Comparison of ENCODE assay signal across 8 cellular contexts in the genomic region with DNA sequence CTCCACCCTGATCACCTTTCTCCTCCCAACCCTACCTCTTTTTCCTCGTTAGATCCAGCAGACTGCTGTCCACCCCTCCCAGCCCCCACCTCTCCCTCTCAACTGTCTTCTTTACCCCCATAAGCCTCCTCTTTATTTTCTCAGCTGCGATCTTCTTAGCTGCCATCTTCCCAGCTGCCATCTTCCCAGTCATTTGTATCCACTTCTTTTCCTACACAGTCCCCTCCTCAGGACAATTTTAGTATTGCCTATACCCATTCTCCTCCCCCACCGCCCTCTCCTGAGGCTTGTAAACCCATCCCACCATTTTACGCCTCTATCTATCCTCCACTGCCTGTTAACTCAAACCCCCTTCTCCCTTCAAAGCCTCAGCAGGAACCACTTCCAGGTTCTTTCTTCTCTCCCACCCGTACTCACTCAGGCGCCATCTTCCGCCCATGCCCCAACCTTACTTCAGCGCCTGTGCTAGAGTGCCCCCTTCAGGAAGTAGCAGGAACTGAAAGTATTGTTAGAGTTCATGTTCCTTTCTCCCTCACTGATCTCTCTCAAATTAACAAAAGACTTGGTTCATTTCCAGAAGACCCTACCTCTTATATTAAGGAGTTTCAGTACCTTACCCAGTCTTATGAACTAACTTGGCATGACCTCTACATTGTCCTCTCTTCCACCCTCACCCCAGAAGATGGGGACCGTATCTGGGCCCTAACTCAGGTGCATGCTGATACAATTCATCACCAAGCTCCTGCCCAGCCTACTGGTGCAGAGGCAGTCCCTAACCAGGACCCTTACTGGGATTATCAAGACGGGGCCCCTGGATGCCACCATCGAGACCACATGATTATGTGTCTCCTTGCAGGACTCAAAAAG.
DNase-seq lines count a peak whose midpoint lies in the region; ATAC-seq, FAIRE-seq and TF ChIP-seq lines count a peak whose summit lies in the region.

No MANE protein-coding gene starts in this region.

- peaks cover 30% of the 10 kb centered on the region for H3K9me3 Mint-ChIP-seq in activated naive CD4-positive, alpha-beta T cell treated with anti-CD3 and anti-CD28 coated beads, Interleukin-2, amount 10 ng/mL, durations not matched to agents 7 days and 5 days

- H3K36me3 Mint-ChIP-seq in activated naive CD4-positive, alpha-beta T cell treated with anti-CD3 and anti-CD28 coated beads, Interleukin-2, amount 10 ng/mL, durations not matched to agents 7 days and 5 days, result no peaks in the 10 kb centered on the region

- no peaks in the 10 kb centered on the region for H3K4me1 ChIP-seq in upper lobe of left lung

- H3K4me1 Mint-ChIP-seq in activated naive CD4-positive, alpha-beta T cell treated with anti-CD3 and anti-CD28 coated beads, Interleukin-2, amount 10 ng/mL, durations not matched to agents 7 days and 5 days, result no peaks in the 10 kb centered on the region

- H3K27me3 ChIP-seq in upper lobe of left lung, result no peaks in the 10 kb centered on the region

- TF ChIP-seq CTCF in lower leg skin (IDR thresholded peaks at IDR 0.05) (no peak), upper lobe of left lung (IDR thresholded peaks at IDR 0.05) (peak in 2 of 6 experiments; percentile 36 to 43)

- peak; percentile 34 for DNase-seq in activated naive CD4-positive, alpha-beta T cell treated with anti-CD3 and anti-CD28 coated beads, Interleukin-2, amount 10 ng/mL, durations not matched to agents 7 days and 5 days
- DNase-seq in activated naive CD4-positive, alpha-beta T cell treated with Interleukin-2 at 50 U/mL for 16 hours, result no peak
- DNase-seq in NCI-H146 (lab: John Stamatoyannopoulos, UW) (peak; percentile 46), dermis microvascular lymphatic vessel endothelial cell (ENCODE audit: low read depth in 2 of 2) (peak; percentile 0 to 41), GM12891 (ENCODE audit: insufficient read length, low spot score) (no peak), lower leg skin (ENCODE audit: low spot score in 2 of 2) (no peak), upper lobe of left lung (no peak)
- DNase-seq in stimulated activated naive CD8-positive, alpha-beta T cell treated with anti-CD3 and anti-CD28 coated beads, Interleukin-15, Interleukin-2, amounts not matched to agents 100 U/mL and 50 U/mL, for 24 hours, result peak; percentile 19

- H3K9me3 ChIP-seq in upper lobe of left lung, result peaks cover 0 to 20% (median 7%) of the 10 kb centered on the region in 4 donors

- no peak overlapping the region for H3K27ac ChIP-seq in upper lobe of left lung

- 83 to 84% methylated on average over 11 of the region's 11 CpGs for WGBS in lower leg skin, 2 donors
- 72 to 78% methylated on average over 11 of the region's 11 CpGs for WGBS in upper lobe of left lung, 2 donors

- FAIRE-seq in GM12891 (lab: Jason Lieb, UNC), result no peak

- H3K27me3 Mint-ChIP-seq in activated naive CD4-positive, alpha-beta T cell treated with anti-CD3 and anti-CD28 coated beads, Interleukin-2, amount 10 ng/mL, durations not matched to agents 7 days and 5 days, result no peaks in the 10 kb centered on the region

- H3K4me3 ChIP-seq in lower leg skin (ENCODE audit: low read depth, poor library complexity, severe bottlenecking) (no peak overlapping the region), upper lobe of left lung (no peak overlapping the region)

- no peak overlapping the region for H3K27ac Mint-ChIP-seq in activated naive CD4-positive, alpha-beta T cell treated with anti-CD3 and anti-CD28 coated beads, Interleukin-2, amount 10 ng/mL, durations not matched to agents 7 days and 5 days

- H3K36me3 ChIP-seq in upper lobe of left lung, result no peaks in the 10 kb centered on the region

- TF ChIP-seq EP300 in upper lobe of left lung (IDR thresholded peaks at IDR 0.05), result no peak

- CTCF ChIA-PET in activated naive CD4-positive, alpha-beta T cell treated with anti-CD3 and anti-CD28 coated beads, Interleukin-2, amount 10 ng/mL, durations not matched to agents 7 days and 5 days (lab: Charles Lee), result interaction anchor here (0.6 to 2.5 kb wide), 3 partner anchors 29 to 860 kb away, joined by 3 to 7 read pairs (median 3); no protein-coding TSS in a partner anchor

- ATAC-seq in stimulated activated naive CD8-positive, alpha-beta T cell treated with anti-CD3 and anti-CD28 coated beads, Interleukin-15, Interleukin-2, amounts not matched to agents 100 U/mL and 50 U/mL, for 24 hours, result no peak
- no peak for ATAC-seq in upper lobe of left lung (ENCODE audit: low FRiP score in 2 of 2)

- no peak overlapping the region for H3K4me3 Mint-ChIP-seq in activated naive CD4-positive, alpha-beta T cell treated with anti-CD3 and anti-CD28 coated beads, Interleukin-2, amount 10 ng/mL, durations not matched to agents 7 days and 5 days

- intact Hi-C loops in lower leg skin (cut with DNase I; ENCODE audit: low total_unique reads), result no loop called here

- TF ChIP-seq POLR2A in GM12891 (IDR thresholded peaks at IDR 0.05; ENCODE audit: low read depth, low read length) (no peak), lower leg skin (IDR thresholded peaks at IDR 0.05) (no peak), upper lobe of left lung (IDR thresholded peaks at IDR 0.05) (no peak)

TF ChIP-seq in GM12891, 5 proteins besides CTCF, POLR2A, EP300 and RAD21:
- TF ChIP-seq POLR2AphosphoS5 (IDR thresholded peaks at IDR 0.05; ENCODE audit: low read depth, low read length) (no peak), POU2F2 (IDR thresholded peaks at IDR 0.05; ENCODE audit: low read depth, low read length) (no peak), TAF1 (IDR thresholded peaks at IDR 0.05; ENCODE audit: low read depth, low read length) (no peak), SPI1 (IDR thresholded peaks at IDR 0.05; ENCODE audit: low read depth, low read length) (no peak), PAX5 (IDR thresholded peaks at IDR 0.05; ENCODE audit: insufficient read depth, low read length, severe bottlenecking) (no peak)

Comparison
In these comparisons a context has a peak if more than half of its experiments do, and no peak if none do; other contexts are left out.
1. DNase-seq: peak in activated naive CD4-positive, alpha-beta T cell treated with anti-CD3 and anti-CD28 coated beads, Interleukin-2, amount 10 ng/mL, durations not matched to agents 7 days and 5 days (single experiment), NCI-H146 (single experiment), dermis microvascular lymphatic vessel endothelial cell (2 of 2) and stimulated activated naive CD8-positive, alpha-beta T cell treated with anti-CD3 and anti-CD28 coated beads, Interleukin-15, Interleukin-2, amounts not matched to agents 100 U/mL and 50 U/mL, for 24 hours (single experiment); none in activated naive CD4-positive, alpha-beta T cell treated with Interleukin-2 at 50 U/mL for 16 hours (single experiment), GM12891 (single experiment), lower leg skin (0 of 2) and upper lobe of left lung (0 of 2).